ENCODE assay signal across 9 cellular contexts in the genomic region with DNA sequence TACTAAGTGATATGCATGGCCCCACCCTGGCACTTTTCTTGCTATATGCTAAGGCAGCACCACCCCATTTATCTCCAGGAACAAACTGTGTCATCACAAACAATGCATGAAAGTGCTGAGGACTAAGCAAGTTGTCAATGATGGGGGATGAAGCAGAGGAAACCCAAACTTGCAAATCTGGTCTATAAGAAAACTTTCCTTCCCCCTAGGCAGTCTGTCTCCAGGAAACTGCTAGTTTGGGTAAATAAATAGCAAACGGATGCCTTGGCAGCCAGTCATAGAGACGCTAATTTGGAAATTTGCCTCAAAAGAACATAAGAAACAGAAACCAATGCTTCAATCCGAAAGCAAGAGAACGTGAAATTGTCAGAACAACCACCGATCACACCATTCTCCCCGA. TPM values are rescaled to one million over a fixed set of nuclear protein-coding genes. Genes with fewer than 3 reads are reported as not detected.
A peak's percentile ranks its signal among the peaks of the same experiment; 100 is the strongest.
DNase-seq lines count a peak whose midpoint lies in the region; ATAC-seq, FAIRE-seq and TF ChIP-seq lines count a peak whose summit lies in the region.
"Had no signal": no experiment of that assay in that cellular context is flagged by ENCODE, and none has a peak within 500 bp of the region (broad histone marks: within the 10 kb centered on the region; RNA-seq: fewer than 3 reads in every experiment).

No MANE protein-coding gene starts in this region.

- no peaks in the 10 kb centered on the region for H3K36me3 Mint-ChIP-seq in activated T-cell treated with anti-CD3 and anti-CD28 coated beads, Interleukin-2, amount 50 U/mL, for 4 hours (ENCODE audit: insufficient read depth)
- H3K36me3 Mint-ChIP-seq: activated naive CD8-positive, alpha-beta T cell had no signal

- no peak for TF ChIP-seq EP300 in esophagus muscularis mucosa (IDR thresholded peaks at IDR 0.05)

- H3K27ac ChIP-seq in esophagus muscularis mucosa (replicated peaks in 1 of 4) (peak overlapping the region; percentile 39 to 52 (median 46)), caudate nucleus (ENCODE audit: low read depth, low read length) (no peak overlapping the region)

- no peaks in the 10 kb centered on the region for H3K9me3 Mint-ChIP-seq in activated T-cell treated with anti-CD3 and anti-CD28 coated beads, Interleukin-2, amount 50 U/mL, for 4 hours

- H3K4me1 ChIP-seq in esophagus muscularis mucosa: peaks cover 9 to 15% (median 13%) of the 10 kb centered on the region in 4 donors

- peak overlapping the region; percentile 37 to 51 (median 43) for H3K4me3 ChIP-seq in esophagus muscularis mucosa

- FAIRE-seq in GM18507 (lab: Jason Lieb, UNC): peak; percentile 59

- 10% methylated on average over 6 of the region's 6 CpGs for WGBS in esophagus muscularis mucosa

- no peak for TF ChIP-seq CTCF in esophagus muscularis mucosa (IDR thresholded peaks at IDR 0.05)

- no peaks in the 10 kb centered on the region for H3K27me3 ChIP-seq in esophagus muscularis mucosa

- ATAC-seq in activated T-cell treated with anti-CD3 and anti-CD28 coated beads, Interleukin-2, amount 50 U/mL, for 4 hours: no peak

- H3K27me3 Mint-ChIP-seq in activated T-cell treated with anti-CD3 and anti-CD28 coated beads, Interleukin-2, amount 50 U/mL, for 4 hours (ENCODE audit: low read depth): peaks cover 9% of the 10 kb centered on the region

- H3K4me1 Mint-ChIP-seq in activated T-cell treated with anti-CD3 and anti-CD28 coated beads, Interleukin-2, amount 50 U/mL, for 4 hours (ENCODE audit: low read depth): peaks cover 9% of the 10 kb centered on the region

- no peaks in the 10 kb centered on the region for H3K9me3 ChIP-seq in esophagus muscularis mucosa

- TF ChIP-seq POLR2A in esophagus muscularis mucosa (IDR thresholded peaks at IDR 0.05; ENCODE audit: low read depth): no peak

- no peaks in the 10 kb centered on the region for H3K36me3 ChIP-seq in esophagus muscularis mucosa

- H3K4me3 Mint-ChIP-seq in activated T-cell treated with anti-CD3 and anti-CD28 coated beads, Interleukin-2, amount 50 U/mL, for 4 hours: no peak overlapping the region
- H3K4me3 Mint-ChIP-seq: activated naive CD8-positive, alpha-beta T cell had no signal

- DNase-seq in GM18507 (ENCODE audit: extremely low spot score, insufficient read length, low read depth): no peak
- peak; percentile 24 for DNase-seq in HT-29 (ENCODE audit: low spot score)
- no peak for DNase-seq in esophagus muscularis mucosa (ENCODE audit: extremely low spot score)
- peak; percentile 71 for DNase-seq in pulmonary artery endothelial cell (ENCODE audit: low read depth, low spot score)
- no peak for DNase-seq in NCI-H1930 (lab: John Stamatoyannopoulos, UW)
- no peak for DNase-seq in caudate nucleus (lab: John Stamatoyannopoulos, UW)
- DNase-seq in hypothalamus (lab: John Stamatoyannopoulos, UW): no peak
- DNase-seq in activated T-cell treated with anti-CD3 and anti-CD28 coated beads, Interleukin-2, amount 50 U/mL, for 4 hours: no peak

- intact Hi-C loops in esophagus muscularis mucosa (cut with DNase I): no loop called here

RNA-seq across cellular contexts. Expression of gene HSBP1, which starts 5.6 kb away (rescaled TPM):
- 168 and 174 TPM in 2 replicates for total RNA-seq in HT-29 (2014; rRNA removed; shearing (Covaris generic))
- total RNA-seq in esophagus muscularis mucosa (10 to 100 TPM; 12.0 to 49.8 (median 26.4) TPM), pulmonary artery endothelial cell (130 and 143 TPM in 2 replicates)
- 10 to 100 TPM; 73.4 to 89.1 (median 78.9) TPM for total RNA-seq in activated T-cell treated with anti-CD3 and anti-CD28 coated beads, Interleukin-2, amount 50 U/mL, for 4 hours

Comparison
In these comparisons a context has a peak if more than half of its experiments do, and no peak if none do; other contexts are left out.
1. DNase-seq: peak in HT-29 (single experiment) and pulmonary artery endothelial cell (single experiment); none in GM18507 (single experiment), esophagus muscularis mucosa (single experiment), NCI-H1930 (0 of 2), caudate nucleus (0 of 61), hypothalamus (0 of 51) and activated T-cell treated with anti-CD3 and anti-CD28 coated beads, Interleukin-2, amount 50 U/mL, for 4 hours (single experiment).